ENCODE assay signal across 8 cellular contexts in the genomic region with DNA sequence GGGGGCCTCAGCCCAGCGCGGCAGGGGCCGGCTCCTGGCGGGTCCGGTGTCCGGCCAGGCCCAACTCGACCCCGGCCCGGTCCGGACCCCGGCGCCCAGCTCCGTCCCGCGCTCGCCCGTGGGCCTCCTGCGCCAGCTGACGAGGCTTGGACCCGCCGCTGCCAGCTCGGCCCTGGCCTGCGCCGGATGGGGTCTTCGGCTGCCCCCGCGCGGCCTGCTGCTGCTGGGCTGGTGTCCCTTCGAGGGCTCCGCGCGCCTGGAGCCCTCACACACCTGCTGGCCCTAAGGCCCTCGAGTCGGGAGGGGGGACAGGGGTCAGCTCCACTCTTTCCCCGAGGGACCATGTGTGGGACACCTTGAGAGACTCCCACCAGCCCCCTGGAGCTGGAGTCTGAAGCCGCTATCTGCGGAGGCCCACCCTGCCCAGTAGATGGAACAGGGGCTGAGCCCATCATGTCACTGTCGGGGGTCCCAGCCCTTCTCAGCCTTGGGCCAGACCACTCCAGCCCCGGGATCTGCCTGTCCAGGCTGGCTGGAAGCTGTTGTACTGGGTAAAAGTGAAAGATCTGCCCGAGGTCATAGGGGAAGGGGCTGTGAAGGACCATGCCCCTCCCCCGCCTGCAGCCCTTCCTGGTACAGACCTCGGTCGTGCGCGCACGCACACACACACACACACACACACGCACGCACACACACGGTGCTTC. TPM values are rescaled to one million over a fixed set of nuclear protein-coding genes. Genes with fewer than 3 reads are reported as not detected.
DNase-seq lines count a peak whose midpoint lies in the region; ATAC-seq and TF ChIP-seq lines count a peak whose summit lies in the region.

No MANE protein-coding gene starts in this region.

- peaks cover 49% of the 10 kb centered on the region for H3K27me3 ChIP-seq in iPS-15b (ENCODE audit: control insufficient read depth, insufficient read depth, low read length)

- no peaks in the 10 kb centered on the region for H3K9me3 Mint-ChIP-seq in activated T-cell treated with anti-CD3 and anti-CD28 coated beads, Interleukin-2, amount 50 U/mL, for 72 hours

- H3K9ac ChIP-seq in ES-I3 (ENCODE audit: low read depth, low read length) (peak overlapping the region; percentile 45; the same call in 1 of the 2 replicates), iPS-15b (ENCODE audit: low read depth, low read length) (no peak overlapping the region)

- H3K9me3 ChIP-seq in ES-I3 (ENCODE audit: control insufficient read depth, insufficient read depth, low read length) (no peaks in the 10 kb centered on the region), iPS-15b (ENCODE audit: control insufficient read depth, insufficient read depth, low read length) (no peaks in the 10 kb centered on the region)

- peaks cover 0 to 2% of the 10 kb centered on the region in 2 donors for H3K36me3 Mint-ChIP-seq in activated T-cell treated with anti-CD3 and anti-CD28 coated beads, Interleukin-2, amount 50 U/mL, for 72 hours (ENCODE audit: insufficient read depth in 2 of 2)

- no peak overlapping the region for H3K27ac Mint-ChIP-seq in activated T-cell treated with anti-CD3 and anti-CD28 coated beads, Interleukin-2, amount 50 U/mL, for 72 hours

- peak; percentile 5 for TF ChIP-seq CTCF in HFF-Myc (IDR thresholded peaks at IDR 0.05; ENCODE audit: low read depth, low read length, missing control alignments)

- H3K4me3 ChIP-seq in HFF-Myc (replicated peaks; ENCODE audit: low read depth, low read length) (no peak overlapping the region), iPS-15b (ENCODE audit: low read depth, low read length) (peak overlapping the region; percentile 27)

- H3K36me3 ChIP-seq in ES-I3 (ENCODE audit: insufficient read depth, low read length) (no peaks in the 10 kb centered on the region), iPS-15b (ENCODE audit: control insufficient read depth, insufficient read depth, low read length) (peaks cover 3% of the 10 kb centered on the region)

- H3K4me1 Mint-ChIP-seq in activated T-cell treated with anti-CD3 and anti-CD28 coated beads, Interleukin-2, amount 50 U/mL, for 72 hours (ENCODE audit: low read depth), result peaks cover 10% of the 10 kb centered on the region

- H3K27me3 Mint-ChIP-seq in activated T-cell treated with anti-CD3 and anti-CD28 coated beads, Interleukin-2, amount 50 U/mL, for 72 hours (ENCODE audit: low read depth), result peaks cover 14% of the 10 kb centered on the region

- ATAC-seq in activated T-cell treated with anti-CD3 and anti-CD28 coated beads, Interleukin-2, amount 50 U/mL, for 72 hours (replicated peaks in 1 of 2), result peak in 1 of 2 donors; percentile 19
- ATAC-seq in HG02678 (IDR thresholded peaks at IDR 0.05; ENCODE audit: unreplicated experiment) (no peak), HG03095 (IDR thresholded peaks at IDR 0.05; ENCODE audit: unreplicated experiment) (no peak)

- H3K4me3 Mint-ChIP-seq in activated T-cell treated with anti-CD3 and anti-CD28 coated beads, Interleukin-2, amount 50 U/mL, for 72 hours, result peak overlapping the region; percentile 17 to 51

- peaks cover 12% of the 10 kb centered on the region for H3K4me1 ChIP-seq in ES-I3 (ENCODE audit: insufficient read depth, low read length)
- peaks cover 8% of the 10 kb centered on the region for H3K4me1 ChIP-seq in iPS-15b (ENCODE audit: control insufficient read depth, insufficient read depth, low read length)

- DNase-seq in HFF-Myc (ENCODE audit: extremely low read depth, low read depth), result no peak
- no peak for DNase-seq in activated T-cell treated with anti-CD3 and anti-CD28 coated beads, Interleukin-2, amount 50 U/mL, for 72 hours
- peak; percentile 43 for DNase-seq in stimulated activated CD8-positive, alpha-beta memory T cell treated with anti-CD3 and anti-CD28 coated beads, Interleukin-4, amount 100 ng/mL, for 48 hours
- DNase-seq in stimulated activated naive CD4-positive, alpha-beta T cell treated with Interleukin-2 at 50 U/mL for 16 hours (lab: John Stamatoyannopoulos, UW), result no peak

RNA-seq across cellular contexts. Expression of gene CDKN1C, which starts 0.8 kb away (rescaled TPM):
- total RNA-seq in activated T-cell treated with anti-CD3 and anti-CD28 coated beads, Interleukin-2, amount 50 U/mL, for 72 hours, result 1 to 10 TPM; 1.5 to 2.6 TPM

RNA-seq across cellular contexts. Expression of gene PHLDA2, which starts 42.9 kb away (rescaled TPM):
- 10 to 100 TPM in 1 of 2 donors, 1 to 10 TPM in 1; 3.4 to 12.3 TPM for total RNA-seq in activated T-cell treated with anti-CD3 and anti-CD28 coated beads, Interleukin-2, amount 50 U/mL, for 72 hours
